In the genomic region with DNA sequence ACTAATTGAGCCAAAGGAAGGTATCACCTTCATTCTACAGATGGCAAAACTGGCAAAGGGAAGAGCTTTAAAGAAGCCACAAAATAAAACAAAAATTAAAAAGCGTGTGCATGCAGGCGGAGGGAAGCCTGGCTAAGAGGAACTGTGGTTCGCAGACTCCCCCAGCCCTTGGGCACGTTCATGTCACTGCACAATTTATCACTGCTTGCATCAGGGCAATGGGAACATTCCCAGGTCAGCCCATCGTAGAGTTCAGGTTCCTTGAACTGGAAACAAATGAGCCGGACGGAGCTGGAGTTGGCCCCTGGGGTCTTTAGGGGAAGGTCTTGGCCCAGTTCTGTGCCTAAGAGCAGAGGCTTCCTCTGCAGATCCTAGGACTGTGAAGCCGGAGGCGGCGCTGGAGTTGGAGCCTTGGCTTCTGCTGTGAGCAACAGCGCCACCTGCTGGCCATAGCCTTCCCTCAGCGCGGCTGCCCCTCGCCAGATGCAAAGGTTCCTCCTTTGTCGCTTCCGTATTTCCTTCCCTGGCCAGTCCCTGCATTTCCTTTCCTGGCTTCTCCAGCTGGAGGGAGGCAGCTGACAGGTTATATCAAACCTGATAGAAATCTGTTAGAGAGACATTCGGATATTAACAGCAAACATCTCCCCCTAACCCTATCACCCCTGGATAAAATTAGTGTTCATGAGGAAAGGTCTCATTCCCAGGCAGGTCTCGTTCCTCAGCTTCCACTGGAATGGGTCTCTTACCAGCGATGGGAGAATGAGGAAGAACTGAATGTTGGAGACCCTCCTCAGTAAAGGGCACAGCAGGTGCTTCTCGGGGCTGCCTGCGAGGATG, we compare ENCODE assay signal across 8 cellular contexts.
A peak's percentile ranks its signal among the peaks of the same experiment; 100 is the strongest.
DNase-seq lines count a peak whose midpoint lies in the region; ATAC-seq and TF ChIP-seq lines count a peak whose summit lies in the region.
"Not testable (repeated sequence)": the region's sequence is repeated elsewhere in the genome, so short reads cannot be mapped to it uniquely, and the experiment has no call there.

No MANE protein-coding gene starts in this region.

- not testable (repeated sequence) for H3K9me3 Mint-ChIP-seq in MCF 10A (ENCODE audit: unreplicated experiment)

- H3K27ac Mint-ChIP-seq in MCF 10A (ENCODE audit: low read depth, unreplicated experiment): not testable (repeated sequence)

- H3K36me3 Mint-ChIP-seq in MCF 10A (ENCODE audit: insufficient read depth, unreplicated experiment): not testable (repeated sequence)

- intact Hi-C loops in MCF 10A (cut with micrococcal nuclease): loop anchor here (1.0 to 2.0 kb wide), 2 partner anchors 64 to 72 kb away; no protein-coding TSS in a partner anchor

- peak; percentile 83 for ATAC-seq in GM18907 (IDR thresholded peaks at IDR 0.05; ENCODE audit: unreplicated experiment)
- peak; percentile 86 for ATAC-seq in HG03103 (IDR thresholded peaks at IDR 0.05; ENCODE audit: low read depth, unreplicated experiment)

- POLR2A ChIA-PET in MCF 10A (lab: Yijun Ruan, JAX): interaction anchor here (0.6 to 1.9 kb wide), 3 partner anchors 16 to 71 kb away, joined by 3 to 5 read pairs (median 3); no protein-coding TSS in a partner anchor

- peaks cover 15% of the 10 kb centered on the region for H3K4me1 Mint-ChIP-seq in MCF 10A (ENCODE audit: insufficient read depth, unreplicated experiment)

- DNase-seq in AG09309 (ENCODE audit: low read depth): not testable (repeated sequence)
- DNase-seq in NCI-H226 (peak; percentile 11), MCF 10A (ENCODE audit: unreplicated experiment) (peak; percentile 64), iris pigment epithelial cell (ENCODE audit: low read depth) (peak; percentile 64)
- DNase-seq in activated CD4-positive, CD25-positive, alpha-beta regulatory T cell treated with anti-CD3 and anti-CD28 coated beads, Interleukin-2, amount 50 U/mL, for 16 hours (ENCODE audit: low read depth, low spot score): peak; percentile 42
- DNase-seq in stimulated activated CD4-positive, alpha-beta T cell treated with anti-CD3 and anti-CD28 coated beads, Interleukin-12 subunit alpha, Interleukin-12 subunit beta, amount 100 ng/mL, for 4 hours: peak; percentile 75

- not testable (repeated sequence) for H3K4me3 ChIP-seq in AG09309 (ENCODE audit: control insufficient read depth, low read depth, low read length)

- not testable (repeated sequence) for H3K27me3 Mint-ChIP-seq in MCF 10A (ENCODE audit: insufficient read depth, unreplicated experiment)

- CTCF ChIA-PET in MCF 10A (lab: Yijun Ruan, JAX): interaction anchor here (0.6 to 2.5 kb wide), 23 partner anchors 9 to 1501 kb away, joined by 3 to 8 read pairs (median 4); no protein-coding TSS in a partner anchor

- TF ChIP-seq CTCF in AG09309 (IDR thresholded peaks at IDR 0.05; ENCODE audit: control insufficient read depth, insufficient read depth, low read depth, low read length, missing control alignments): peak; percentile 69
- peak; percentile 77 for TF ChIP-seq CTCF in MCF 10A (IDR thresholded peaks at IDR 0.05; ENCODE audit: unreplicated experiment)

- H3K4me3 Mint-ChIP-seq in MCF 10A (ENCODE audit: unreplicated experiment): not testable (repeated sequence)

- not testable (repeated sequence) for BruUV-seq in MCF 10A (replicated peaks; lab: Mats Ljungman, UMichigan)
